ENCODE assay signal across 8 cellular contexts in the genomic region with DNA sequence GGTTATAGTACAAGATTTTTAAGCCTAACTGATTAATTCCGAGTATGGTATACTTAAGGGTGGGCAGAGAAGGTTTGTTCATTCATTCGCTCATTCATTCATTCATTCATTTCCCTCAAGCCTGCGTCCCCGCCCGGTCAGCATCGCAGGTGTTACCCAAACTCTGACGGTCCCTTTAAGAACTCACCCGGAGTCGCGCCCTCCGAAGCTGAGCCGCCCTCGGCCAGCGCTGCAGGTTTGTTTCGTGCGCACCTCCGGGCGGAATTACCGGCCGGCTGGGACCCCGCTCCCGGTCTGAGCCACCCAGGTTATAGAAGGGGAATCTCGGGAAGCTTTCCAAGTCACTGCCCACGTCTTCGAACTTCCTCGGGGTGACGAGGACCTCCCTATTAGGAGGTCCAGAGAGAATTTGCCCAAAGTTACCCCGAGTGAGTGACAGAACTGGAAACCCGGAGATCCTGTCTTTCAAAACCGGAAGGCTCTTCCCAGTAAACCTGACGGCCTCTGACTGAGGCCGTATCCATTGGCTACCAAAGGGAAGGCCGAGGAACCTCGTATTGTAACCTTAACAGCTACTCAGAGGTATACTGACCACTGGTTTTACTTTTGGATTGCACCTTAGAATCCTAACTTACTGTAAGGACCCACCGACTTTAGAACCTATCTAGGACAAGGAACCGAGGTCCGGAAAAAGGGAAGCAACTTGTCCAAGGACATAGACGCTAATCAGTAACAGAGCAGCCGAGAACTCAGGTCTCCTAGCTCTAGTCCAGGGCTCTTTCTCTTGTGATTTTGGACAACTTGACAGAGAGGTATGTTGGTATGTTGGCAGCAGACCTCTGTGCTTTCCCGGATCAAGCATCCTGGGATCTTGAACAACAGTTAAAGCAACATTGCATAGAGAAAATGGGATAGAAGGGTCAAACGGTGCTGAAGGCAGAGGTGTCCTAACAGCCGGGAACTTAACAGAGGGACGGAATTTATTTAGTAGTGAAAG. TPM values are rescaled to one million over a fixed set of nuclear protein-coding genes. Genes with fewer than 3 reads are reported as not detected.
DNase-seq lines count a peak whose midpoint lies in the region; ATAC-seq and TF ChIP-seq lines count a peak whose summit lies in the region.

No MANE protein-coding gene starts in this region.

- WGBS in transverse colon (ENCODE audit: low coverage in 1 of 2), 2 donors, result 8 to 15% methylated on average over 16 to 43 of the region's 43 CpGs

- no peak for TF ChIP-seq CTCF in AG09309 (IDR thresholded peaks at IDR 0.05; ENCODE audit: control insufficient read depth, insufficient read depth, low read depth, low read length, missing control alignments)
- TF ChIP-seq CTCF in epithelial cell of esophagus (IDR thresholded peaks at IDR 0.05; ENCODE audit: insufficient read depth, low read depth, low read length, missing control alignments), result no peak
- no peak for TF ChIP-seq CTCF in transverse colon (IDR thresholded peaks at IDR 0.05)

- in situ Hi-C loops in transverse colon (cut with MboI; ENCODE audit: low pct_ligation_motif_present in 1 of 4, low pct_unique_long_range_greater_than_20kb in 1 of 4, low sequenced_read_pairs in 3 of 4), result no loop called here

- DNase-seq in AG09309 (ENCODE audit: low read depth), result no peak
- DNase-seq in NCI-H146 (lab: John Stamatoyannopoulos, UW), result peak; percentile 71
- peak; percentile 3 to 7 for DNase-seq in activated CD4-positive, alpha-beta T cell treated with anti-CD3 and anti-CD28 coated beads, Interleukin-2, amount 50 U/mL, for 4 hours
- DNase-seq in epithelial cell of esophagus (ENCODE audit: low read depth), result peak; percentile 81
- peak; percentile 79 for DNase-seq in transverse colon
- DNase-seq in hippocampal formation (lab: John Stamatoyannopoulos, UW), result no peak

- TF ChIP-seq EP300 in transverse colon (IDR thresholded peaks at IDR 0.05; ENCODE audit: low read depth), result no peak

- H3K36me3 ChIP-seq in mucosa of stomach (ENCODE audit: control insufficient read depth, insufficient read depth, low read length), result no peaks in the 10 kb centered on the region
- no peaks in the 10 kb centered on the region for H3K36me3 ChIP-seq in transverse colon

- H3K9me3 ChIP-seq in mucosa of stomach (ENCODE audit: control insufficient read depth, low read length), result no peaks in the 10 kb centered on the region
- H3K9me3 ChIP-seq in transverse colon, result no peaks in the 10 kb centered on the region

- TF ChIP-seq POLR2A in transverse colon (IDR thresholded peaks at IDR 0.05), result peak; percentile 61

- ATAC-seq in GM19043 (IDR thresholded peaks at IDR 0.05; ENCODE audit: low read depth, unreplicated experiment), result peak; percentile 31

- intact Hi-C loops in transverse colon (cut with DNase I; ENCODE audit: low total_unique reads), result no loop called here

- H3K4me1 ChIP-seq in mucosa of stomach (ENCODE audit: control insufficient read depth, insufficient read depth, low read length), result peaks cover 21% of the 10 kb centered on the region
- peaks cover 0 to 40% (median 5%) of the 10 kb centered on the region in 4 donors for H3K4me1 ChIP-seq in transverse colon

- peak overlapping the region; percentile 92 to 98 (median 96) for H3K27ac ChIP-seq in transverse colon

- H3K27me3 ChIP-seq in mucosa of stomach (ENCODE audit: control insufficient read depth, insufficient read depth, low read length) (no peaks in the 10 kb centered on the region), transverse colon (no peaks in the 10 kb centered on the region)

- H3K9ac ChIP-seq in mucosa of stomach (ENCODE audit: low read length), result peak overlapping the region; percentile 82

- H3K4me3 ChIP-seq in AG09309 (ENCODE audit: control insufficient read depth, low read depth, low read length) (peak overlapping the region; percentile 84), epithelial cell of esophagus (ENCODE audit: low read length) (peak overlapping the region; percentile 94), mucosa of stomach (ENCODE audit: low read length) (peak overlapping the region; percentile 37), transverse colon (peak overlapping the region; percentile 14 to 99 (median 90))

RNA-seq across cellular contexts. Expression of a gene that starts 0.7 kb away (rescaled TPM):
- total RNA-seq in transverse colon, result 100 to 1,000 TPM; 134 to 211 (median 152) TPM

Comparison
In these comparisons a context has a peak if more than half of its experiments do, and no peak if none do; other contexts are left out.
1. DNase-seq: peak in NCI-H146 (single experiment), activated CD4-positive, alpha-beta T cell treated with anti-CD3 and anti-CD28 coated beads, Interleukin-2, amount 50 U/mL, for 4 hours (2 of 2), epithelial cell of esophagus (single experiment) and transverse colon (single experiment); none in AG09309 (single experiment) and hippocampal formation (0 of 2).
2. H3K4me3 ChIP-seq: peak in every context shown above with its lines; median percentile 94 in epithelial cell of esophagus; 90 in transverse colon; 84 in AG09309; 37 in mucosa of stomach.